ENCODE assay signal across 14 cellular contexts in genomic region chr15:52255935-52256334, GRCh38. TPM values are rescaled to one million over a fixed set of nuclear protein-coding genes. Genes with fewer than 3 reads are reported as not detected.
DNase-seq lines count a peak whose midpoint lies in the region; ATAC-seq, FAIRE-seq and TF ChIP-seq lines count a peak whose summit lies in the region.
"Had no signal": no experiment of that assay in that cellular context is flagged by ENCODE, and none has a peak within 500 bp of the region (broad histone marks: within the 10 kb centered on the region; RNA-seq: fewer than 3 reads in every experiment).

No MANE protein-coding gene starts in this region.

- CTCF ChIA-PET in CD4-positive, alpha-beta T cell (lab: Charles Lee), result interaction anchor here (0.8 to 1.9 kb wide), 2 partner anchors 20 to 77 kb away, joined by 3 to 9 read pairs; no protein-coding TSS in a partner anchor
- CTCF ChIA-PET in IMR-90 (lab: Yijun Ruan, JAX) (interaction anchor here (0.5 to 2.1 kb wide), 5 partner anchors 82 to 478 kb away, joined by 3 to 5 read pairs (median 3); no protein-coding TSS in a partner anchor), PC-3 (lab: Charles Lee) (no interaction called here)

- H4K20me1 ChIP-seq in IMR-90 (ENCODE audit: insufficient read depth, low read length) (no peaks in the 10 kb centered on the region), PC-3 (ENCODE audit: low read length) (no peaks in the 10 kb centered on the region)

- TF ChIP-seq POLR2A in IMR-90 (IDR thresholded peaks at IDR 0.05; ENCODE audit: low read depth, low read length), result no peak
- no peak for TF ChIP-seq POLR2A in H54 (IDR thresholded peaks at IDR 0.05; ENCODE audit: low read depth, low read length)

- H3K27me3 Mint-ChIP-seq in CD4-positive, alpha-beta T cell, result no peaks in the 10 kb centered on the region
- H3K27me3 Mint-ChIP-seq in activated T-helper 17 cell treated with anti-CD3 and anti-CD28 coated beads, Interleukin-2, amount 50 U/mL, for 72 hours, result no peaks in the 10 kb centered on the region
- H3K27me3 Mint-ChIP-seq in natural killer cell treated with Interleukin-12 subunit alpha and Interleukin-12 subunit beta and Interleukin-15 and Interleukin-18, amount 100 ng/mL, for 72 hours, result no peaks in the 10 kb centered on the region
- H3K27me3 Mint-ChIP-seq: activated naive CD8-positive, alpha-beta T cell had no signal

- no peak for ATAC-seq in CD4-positive, alpha-beta T cell (ENCODE audit: poor library complexity)
- no peak for ATAC-seq in IMR-90 (ENCODE audit: low read depth)
- no peak for ATAC-seq in activated T-helper 17 cell treated with anti-CD3 and anti-CD28 coated beads, Interleukin-2, amount 50 U/mL, for 72 hours (replicated peaks)
- ATAC-seq in PC-3, result no peak
- no peak for ATAC-seq in natural killer cell treated with Interleukin-12 subunit alpha and Interleukin-12 subunit beta and Interleukin-15 and Interleukin-18, amount 100 ng/mL, for 72 hours

- FAIRE-seq in H54 (lab: Jason Lieb, UNC), result no peak

- H3K18ac ChIP-seq in IMR-90 (ENCODE audit: low read depth, low read length) (no peak overlapping the region), mesenchymal stem cell (ENCODE audit: low read depth in 1 of 2, low read length in 2 of 2) (no peak overlapping the region)

- H3K4ac ChIP-seq in IMR-90 (ENCODE audit: low read depth, low read length) (0 out of 2 replicates have a peak overlapping the region, but pooled peaks have one; percentile 6), mesenchymal stem cell (ENCODE audit: low read depth in 1 of 2, low read length in 2 of 2) (no peak overlapping the region)

- H2AFZ ChIP-seq in IMR-90 (replicated peaks; ENCODE audit: low read length, poor library complexity), result no peak overlapping the region
- no peak overlapping the region for H2AFZ ChIP-seq in mesenchymal stem cell (ENCODE audit: low read depth, low read length)
- H2AFZ ChIP-seq in PC-3 (ENCODE audit: low read length), result no peak overlapping the region

- peak overlapping the region; percentile 29; the same call in 1 of the 2 replicates for H2BK20ac ChIP-seq in IMR-90 (ENCODE audit: low read depth, low read length)

- H3K27ac Mint-ChIP-seq in CD4-positive, alpha-beta T cell, result peak overlapping the region; percentile 34
- peak overlapping the region; percentile 77 for H3K27ac Mint-ChIP-seq in activated T-helper 17 cell treated with anti-CD3 and anti-CD28 coated beads, Interleukin-2, amount 50 U/mL, for 72 hours
- H3K27ac Mint-ChIP-seq in natural killer cell treated with Interleukin-12 subunit alpha and Interleukin-12 subunit beta and Interleukin-15 and Interleukin-18, amount 100 ng/mL, for 72 hours, result peak overlapping the region in 1 of 2 donors; percentile 5
- H3K27ac Mint-ChIP-seq: activated naive CD8-positive, alpha-beta T cell had no signal

- H3K4me2 ChIP-seq in IMR-90 (ENCODE audit: low read depth, low read length), result no peak overlapping the region
- H3K4me2 ChIP-seq in mesenchymal stem cell (ENCODE audit: low read length, poor library complexity, severe bottlenecking), result no peak overlapping the region
- no peak overlapping the region for H3K4me2 ChIP-seq in PC-3 (ENCODE audit: low read length)

- no peaks in the 10 kb centered on the region for H3K36me3 Mint-ChIP-seq in CD4-positive, alpha-beta T cell (ENCODE audit: low read depth)
- no peaks in the 10 kb centered on the region for H3K36me3 Mint-ChIP-seq in activated T-helper 17 cell treated with anti-CD3 and anti-CD28 coated beads, Interleukin-2, amount 50 U/mL, for 72 hours (ENCODE audit: low read depth)
- no peaks in the 10 kb centered on the region for H3K36me3 Mint-ChIP-seq in natural killer cell treated with Interleukin-12 subunit alpha and Interleukin-12 subunit beta and Interleukin-15 and Interleukin-18, amount 100 ng/mL, for 72 hours
- H3K36me3 Mint-ChIP-seq: activated naive CD8-positive, alpha-beta T cell had no signal

- in situ Hi-C loops in IMR-90 (cut with MboI; ENCODE audit: low sequenced_read_pairs), result no loop called here

- no peaks in the 10 kb centered on the region for H3K79me2 ChIP-seq in PC-3 (ENCODE audit: low read length)

- H2BK120ac ChIP-seq in IMR-90 (ENCODE audit: low read depth, low read length) (no peak overlapping the region), mesenchymal stem cell (ENCODE audit: low read depth, low read length) (no peak overlapping the region)

- H3K56ac ChIP-seq in IMR-90 (ENCODE audit: extremely low read depth, insufficient read depth, low read length), result no peak overlapping the region

- no peak overlapping the region for H3K4me3 ChIP-seq in IMR-90 (ENCODE audit: insufficient read depth, low read depth, low read length)
- no peak overlapping the region for H3K4me3 ChIP-seq in mesenchymal stem cell (ENCODE audit: insufficient read depth in 1 of 2, low read depth in 1 of 2, low read length in 2 of 2)
- no peak overlapping the region for H3K4me3 ChIP-seq in PC-3 (ENCODE audit: low read length)
- H3K4me3 ChIP-seq: prostate gland, skin epidermis, suprapubic skin had no signal

- H3K23ac ChIP-seq in IMR-90 (ENCODE audit: low read depth, low read length) (no peak overlapping the region), mesenchymal stem cell (ENCODE audit: low read length in 2 of 2) (no peak overlapping the region)

- no peak overlapping the region for H3K9ac ChIP-seq in IMR-90 (ENCODE audit: low read depth, low read length)
- H3K9ac ChIP-seq in mesenchymal stem cell (ENCODE audit: low read length), result peak overlapping the region; percentile 65
- no peak overlapping the region for H3K9ac ChIP-seq in PC-3 (ENCODE audit: low read length)

- H3K14ac ChIP-seq in IMR-90 (replicated peaks; ENCODE audit: low read depth, low read length), result no peak overlapping the region
- no peak overlapping the region for H3K14ac ChIP-seq in mesenchymal stem cell (ENCODE audit: low read length in 2 of 2)

- H3K36me3 ChIP-seq in IMR-90 (ENCODE audit: control insufficient read depth, insufficient read depth, low read length) (no peaks in the 10 kb centered on the region), mesenchymal stem cell (ENCODE audit: control insufficient read depth in 1 of 2, insufficient read depth in 2 of 2, low read depth in 1 of 2, low read length in 2 of 2) (no peaks in the 10 kb centered on the region), PC-3 (ENCODE audit: low read depth, low read length) (peaks cover 20% of the 10 kb centered on the region)
- H3K36me3 ChIP-seq: prostate gland, suprapubic skin had no signal

- H2BK5ac ChIP-seq in IMR-90 (ENCODE audit: low read depth, low read length, poor library complexity, severe bottlenecking), result no peak overlapping the region
- H2BK5ac ChIP-seq in mesenchymal stem cell (ENCODE audit: low read depth, low read length, poor library complexity, severe bottlenecking), result no peak overlapping the region

- H3K9me3 Mint-ChIP-seq in CD4-positive, alpha-beta T cell, result no peaks in the 10 kb centered on the region
- no peaks in the 10 kb centered on the region for H3K9me3 Mint-ChIP-seq in activated T-helper 17 cell treated with anti-CD3 and anti-CD28 coated beads, Interleukin-2, amount 50 U/mL, for 72 hours
- no peaks in the 10 kb centered on the region for H3K9me3 Mint-ChIP-seq in natural killer cell treated with Interleukin-12 subunit alpha and Interleukin-12 subunit beta and Interleukin-15 and Interleukin-18, amount 100 ng/mL, for 72 hours

- H2BK12ac ChIP-seq in mesenchymal stem cell (ENCODE audit: low read length in 2 of 2), result peak overlapping the region in 1 of 2 experiments; percentile 42

- intact Hi-C loops in CD4-positive, alpha-beta T cell (cut with DNase I, micrococcal nuclease), result loop anchor here (1.0 to 10.0 kb wide), 6 partner anchors 75 to 479 kb away; partner anchors contain the start of genes ARPP19 (in 1 of the 2) and ATOSA (in 1 of the 2)
- intact Hi-C loops in IMR-90 (cut with micrococcal nuclease), result loop anchor here (1.0 to 10.0 kb wide), 5 partner anchors 75 to 479 kb away; partner anchors contain the start of genes ARPP19, ATOSA and MYO5A
- intact Hi-C loops in PC-3 (cut with micrococcal nuclease), result loop anchor here (2.0 to 5.0 kb wide), 4 partner anchors 33 to 401 kb away; no protein-coding TSS in a partner anchor

- TF ChIP-seq CTCF in CD4-positive, alpha-beta T cell (IDR thresholded peaks at IDR 0.05), result no peak
- no peak for TF ChIP-seq CTCF in IMR-90 (conservative IDR thresholded peaks at IDR 0.05; ENCODE audit: low read depth, low read length)
- TF ChIP-seq CTCF in PC-3 (conservative IDR thresholded peaks at IDR 0.05; ENCODE audit: low read depth, low read length), result no peak

- H2AK5ac ChIP-seq in IMR-90 (ENCODE audit: low read depth, low read length) (peak overlapping the region; percentile 16; the same call in 1 of the 2 replicates), mesenchymal stem cell (ENCODE audit: low read length, severe bottlenecking) (peak overlapping the region; percentile 57)

- no peak overlapping the region for H2AK9ac ChIP-seq in IMR-90 (replicated peaks; ENCODE audit: low read depth, low read length, poor library complexity)

- 66% methylated on average over 6 of the region's 6 CpGs; no CpG with 5 or more reads in 1 of the 2 experiments for WGBS in IMR-90 (ENCODE audit: extremely low coverage in 2 of 2, insufficient read length in 1 of 2), 2 experiments
- WGBS in mesenchymal stem cell, result 66% methylated on average over 6 of the region's 6 CpGs

- no TSS peak for BruUV-seq in IMR-90 (replicated peaks; lab: Mats Ljungman, UMichigan)
- BruUV-seq in PC-3 (replicated peaks; lab: Mats Ljungman, UMichigan), result no TSS peak

- H3F3A ChIP-seq in PC-3 (ENCODE audit: low read length, unreplicated experiment), result peaks cover 4% of the 10 kb centered on the region

- no peak overlapping the region for H2BK15ac ChIP-seq in IMR-90 (ENCODE audit: low read depth, low read length)
- H2BK15ac ChIP-seq in mesenchymal stem cell (ENCODE audit: low read depth, poor library complexity, severe bottlenecking), result peak overlapping the region; percentile 40

- no peaks in the 10 kb centered on the region for H3K9me3 ChIP-seq in CD4-positive, alpha-beta T cell (ENCODE audit: control insufficient read depth, low read length)
- H3K9me3 ChIP-seq in IMR-90 (ENCODE audit: control insufficient read depth, insufficient read depth, low read length) (no peaks in the 10 kb centered on the region), mesenchymal stem cell (ENCODE audit: control insufficient read depth, low read length) (no peaks in the 10 kb centered on the region), PC-3 (ENCODE audit: low read length) (no peaks in the 10 kb centered on the region)
- H3K9me3 ChIP-seq: prostate gland, suprapubic skin had no signal

- no peaks in the 10 kb centered on the region for H3K9me2 ChIP-seq in PC-3 (replicated peaks; ENCODE audit: low read length)

- dilution Hi-C loops in IMR-90 (cut with HindIII; ENCODE audit: low sequenced_read_pairs, unreplicated experiment), result no loop called here

- TF ChIP-seq RAD21 in IMR-90 (IDR thresholded peaks at IDR 0.05; ENCODE audit: low read length), result no peak

- H3K9me1 ChIP-seq in IMR-90 (ENCODE audit: insufficient read depth, low read length), result peaks cover 14% of the 10 kb centered on the region

- peaks cover 11% of the 10 kb centered on the region for H3K4me1 Mint-ChIP-seq in CD4-positive, alpha-beta T cell (ENCODE audit: low read depth)
- peaks cover 5% of the 10 kb centered on the region for H3K4me1 Mint-ChIP-seq in activated T-helper 17 cell treated with anti-CD3 and anti-CD28 coated beads, Interleukin-2, amount 50 U/mL, for 72 hours
- peaks cover 7 to 16% of the 10 kb centered on the region in 2 donors for H3K4me1 Mint-ChIP-seq in natural killer cell treated with Interleukin-12 subunit alpha and Interleukin-12 subunit beta and Interleukin-15 and Interleukin-18, amount 100 ng/mL, for 72 hours (ENCODE audit: low read depth in 2 of 2)

- no peak overlapping the region for H3K4me3 Mint-ChIP-seq in CD4-positive, alpha-beta T cell
- peak overlapping the region; percentile 75 for H3K4me3 Mint-ChIP-seq in activated T-helper 17 cell treated with anti-CD3 and anti-CD28 coated beads, Interleukin-2, amount 50 U/mL, for 72 hours
- no peak overlapping the region for H3K4me3 Mint-ChIP-seq in natural killer cell treated with Interleukin-12 subunit alpha and Interleukin-12 subunit beta and Interleukin-15 and Interleukin-18, amount 100 ng/mL, for 72 hours

- no peak overlapping the region for H4K5ac ChIP-seq in IMR-90 (ENCODE audit: low read depth, low read length)

- H4K91ac ChIP-seq in IMR-90 (ENCODE audit: insufficient read depth, low read depth, low read length), result no peak overlapping the region
- H4K91ac ChIP-seq in mesenchymal stem cell (ENCODE audit: low read length), result no peak overlapping the region

- H3K79me1 ChIP-seq in IMR-90 (ENCODE audit: low read depth in 1 of 2, low read length in 2 of 2) (no peaks in the 10 kb centered on the region), mesenchymal stem cell (replicated peaks; ENCODE audit: low read length, poor library complexity, severe bottlenecking) (no peaks in the 10 kb centered on the region)

- POLR2A ChIA-PET in CD4-positive, alpha-beta T cell (lab: Charles Lee), result interaction anchor here (0.8 to 1.5 kb wide), 4 partner anchors 20 to 475 kb away, joined by 3 to 4 read pairs (median 3); no protein-coding TSS in a partner anchor
- POLR2A ChIA-PET in IMR-90 (lab: Charles Lee; ENCODE audit: unreplicated experiment), result interaction anchor here (0.5 kb wide), 1 partner anchor 306 kb away, joined by 3 read pairs; no protein-coding TSS in a partner anchor
- POLR2A ChIA-PET in PC-3 (lab: Charles Lee; ENCODE audit: unreplicated experiment), result no interaction called here

- H3K4me1 ChIP-seq in IMR-90 (ENCODE audit: control insufficient read depth, insufficient read depth, low read length) (peaks cover 12% of the 10 kb centered on the region), mesenchymal stem cell (ENCODE audit: control insufficient read depth, insufficient read depth, low read depth, low read length) (peaks cover 25% of the 10 kb centered on the region), PC-3 (ENCODE audit: insufficient read depth, low read length) (peaks cover 44% of the 10 kb centered on the region)

- no peak overlapping the region for H3K27ac ChIP-seq in CD4-positive, alpha-beta T cell (ENCODE audit: low read depth, low read length)
- H3K27ac ChIP-seq in IMR-90 (ENCODE audit: insufficient read depth, low read length) (no peak overlapping the region), mesenchymal stem cell (ENCODE audit: low read length, poor library complexity, severe bottlenecking) (no peak overlapping the region), PC-3 (ENCODE audit: low read length) (no peak overlapping the region)
- H3K27ac ChIP-seq: prostate gland, RWPE1, suprapubic skin had no signal

- H4K8ac ChIP-seq in IMR-90 (ENCODE audit: low read depth in 2 of 2, low read length in 2 of 2), result no peak overlapping the region
- no peak overlapping the region for H4K8ac ChIP-seq in mesenchymal stem cell (ENCODE audit: low read length)

- H3K27me3 ChIP-seq in CD4-positive, alpha-beta T cell (ENCODE audit: control insufficient read depth, insufficient read depth, low read length), result no peaks in the 10 kb centered on the region
- no peaks in the 10 kb centered on the region for H3K27me3 ChIP-seq in IMR-90 (ENCODE audit: control insufficient read depth, insufficient read depth, low read length)
- H3K27me3 ChIP-seq in mesenchymal stem cell (ENCODE audit: control insufficient read depth in 1 of 2, insufficient read depth in 1 of 2, low read length in 2 of 2), result no peaks in the 10 kb centered on the region
- H3K27me3 ChIP-seq in PC-3 (ENCODE audit: low read length), result no peaks in the 10 kb centered on the region
- H3K27me3 ChIP-seq: suprapubic skin had no signal

- DNase-seq in CD4-positive, alpha-beta T cell, result no peak
- no peak for DNase-seq in IMR-90
- DNase-seq in mesenchymal stem cell, result no peak
- no peak for DNase-seq in PC-3
- DNase-seq in NCI-H1105 (lab: John Stamatoyannopoulos, UW), result no peak
- DNase-seq in natural killer cell treated with Interleukin-12 subunit alpha and Interleukin-12 subunit beta and Interleukin-15 and Interleukin-18, amount 100 ng/mL, for 72 hours (ENCODE audit: low spot score), result no peak
- no peak for DNase-seq in H54 (ENCODE audit: insufficient read length, low spot score)

RNA-seq across cellular contexts. Expression of gene MYO5C, which starts 39.7 kb away (rescaled TPM):
- under 1 TPM; 0.53 to 0.93 TPM for total RNA-seq in CD4-positive, alpha-beta T cell
- total RNA-seq in IMR-90 (2012; rRNA removed) (under 0.01 TPM in 2 replicates), PC-3 (2014; rRNA removed) (16.7 and 17.7 TPM in 2 replicates)
- polyA plus RNA-seq in IMR-90 (2012; rRNA removed), result 0.03 and 0.07 TPM in 2 replicates
- polyA plus RNA-seq in IMR-90 (2012; cell fraction: cytosol; rRNA removed), result 0.04 TPM in 1 of 2 replicates, not detected in the other
- polyA plus RNA-seq in IMR-90 (2012; cell fraction: nucleus; rRNA removed; ENCODE audit: low replicate concordance), result 0.11 and 0.22 TPM in 2 replicates
- 1 to 10 TPM; 2.3 to 3.0 TPM for total RNA-seq in activated T-helper 17 cell treated with anti-CD3 and anti-CD28 coated beads, Interleukin-2, amount 50 U/mL, for 72 hours
- polyA plus RNA-seq in mesenchymal stem cell (2013, experiment 1 of 2), result 0.01 TPM
- 0.03 TPM for polyA plus RNA-seq in mesenchymal stem cell (2013, experiment 2 of 2)
- under 1 TPM; 0.42 to 0.45 TPM for total RNA-seq in natural killer cell treated with Interleukin-12 subunit alpha and Interleukin-12 subunit beta and Interleukin-15 and Interleukin-18, amount 100 ng/mL, for 72 hours
- total RNA-seq: HT1080 had no signal
